In genomic region chr3:73502609-73503560, GRCh38 we compare ENCODE assay signal across 8 cellular contexts.
A peak's percentile ranks its signal among the peaks of the same experiment; 100 is the strongest.
DNase-seq lines count a peak whose midpoint lies in the region; ATAC-seq, FAIRE-seq and TF ChIP-seq lines count a peak whose summit lies in the region.

No MANE protein-coding gene starts in this region.

- no peak overlapping the region for H2AK5ac ChIP-seq in trophoblast cell (ENCODE audit: low read length)

- H2BK12ac ChIP-seq in trophoblast cell (ENCODE audit: low read length): no peak overlapping the region

- H3K4me1 Mint-ChIP-seq in activated naive CD4-positive, alpha-beta T cell treated with anti-CD3 and anti-CD28 coated beads, Interleukin-2, amount 10 ng/mL, durations not matched to agents 7 days and 5 days: no peaks in the 10 kb centered on the region
- H3K4me1 Mint-ChIP-seq in glutamatergic neuron (ENCODE audit: low read depth, unreplicated experiment): peaks cover 28% of the 10 kb centered on the region
- no peaks in the 10 kb centered on the region for H3K4me1 Mint-ChIP-seq in activated T-helper 17 cell treated with anti-CD3 and anti-CD28 coated beads, Interleukin-2, amount 50 U/mL, for 72 hours

- peaks cover 4% of the 10 kb centered on the region for H3K27me3 Mint-ChIP-seq in activated naive CD4-positive, alpha-beta T cell treated with anti-CD3 and anti-CD28 coated beads, Interleukin-2, amount 10 ng/mL, durations not matched to agents 7 days and 5 days
- no peaks in the 10 kb centered on the region for H3K27me3 Mint-ChIP-seq in glutamatergic neuron (ENCODE audit: unreplicated experiment)
- peaks cover 24% of the 10 kb centered on the region for H3K27me3 Mint-ChIP-seq in activated T-helper 17 cell treated with anti-CD3 and anti-CD28 coated beads, Interleukin-2, amount 50 U/mL, for 72 hours

- no peak overlapping the region for H3K27ac Mint-ChIP-seq in activated naive CD4-positive, alpha-beta T cell treated with anti-CD3 and anti-CD28 coated beads, Interleukin-2, amount 10 ng/mL, durations not matched to agents 7 days and 5 days
- peak overlapping the region; percentile 30 for H3K27ac Mint-ChIP-seq in glutamatergic neuron (ENCODE audit: unreplicated experiment)
- H3K27ac Mint-ChIP-seq in activated T-helper 17 cell treated with anti-CD3 and anti-CD28 coated beads, Interleukin-2, amount 50 U/mL, for 72 hours: no peak overlapping the region

- no peak overlapping the region for H2BK120ac ChIP-seq in trophoblast cell (ENCODE audit: insufficient read depth, low read length, poor library complexity)

- H3K4me1 ChIP-seq in Panc1 (ENCODE audit: control insufficient read depth, insufficient read depth, low read length) (no peaks in the 10 kb centered on the region), trophoblast cell (ENCODE audit: control insufficient read depth in 1 of 2, insufficient read depth in 2 of 2, low read length in 2 of 2) (no peaks in the 10 kb centered on the region)

- no peak overlapping the region for H3K18ac ChIP-seq in trophoblast cell (ENCODE audit: low read length)

- no peaks in the 10 kb centered on the region for H3K36me3 Mint-ChIP-seq in activated naive CD4-positive, alpha-beta T cell treated with anti-CD3 and anti-CD28 coated beads, Interleukin-2, amount 10 ng/mL, durations not matched to agents 7 days and 5 days
- peaks cover 3% of the 10 kb centered on the region for H3K36me3 Mint-ChIP-seq in glutamatergic neuron (ENCODE audit: unreplicated experiment)
- no peaks in the 10 kb centered on the region for H3K36me3 Mint-ChIP-seq in activated T-helper 17 cell treated with anti-CD3 and anti-CD28 coated beads, Interleukin-2, amount 50 U/mL, for 72 hours (ENCODE audit: low read depth)

- ATAC-seq in GM21526 (IDR thresholded peaks at IDR 0.05; ENCODE audit: low FRiP score, unreplicated experiment) (peak; percentile 74), Panc1 (peak; percentile 78)
- ATAC-seq in activated T-helper 17 cell treated with anti-CD3 and anti-CD28 coated beads, Interleukin-2, amount 50 U/mL, for 72 hours (replicated peaks): no peak

- peak; percentile 46 for FAIRE-seq in G401.6 (lab: Jason Lieb, UNC)

- H3K4me3 Mint-ChIP-seq in activated naive CD4-positive, alpha-beta T cell treated with anti-CD3 and anti-CD28 coated beads, Interleukin-2, amount 10 ng/mL, durations not matched to agents 7 days and 5 days: no peak overlapping the region
- H3K4me3 Mint-ChIP-seq in glutamatergic neuron (ENCODE audit: unreplicated experiment): no peak overlapping the region
- H3K4me3 Mint-ChIP-seq in activated T-helper 17 cell treated with anti-CD3 and anti-CD28 coated beads, Interleukin-2, amount 50 U/mL, for 72 hours: no peak overlapping the region

- no peak overlapping the region for H3K9ac ChIP-seq in trophoblast cell (ENCODE audit: low read length)

- in situ Hi-C loops in Panc1 (cut with HindIII; ENCODE audit: low pct_unique_long_range_greater_than_20kb, low sequenced_read_pairs): no loop called here

- H4K91ac ChIP-seq in trophoblast cell (ENCODE audit: low read depth, low read length): no peak overlapping the region

- H3K9me3 ChIP-seq in Panc1 (ENCODE audit: control insufficient read depth, insufficient read depth, low read depth, low read length) (no peaks in the 10 kb centered on the region), trophoblast cell (ENCODE audit: insufficient read depth, low read depth, low read length) (no peaks in the 10 kb centered on the region)

- peak; percentile 79 for TF ChIP-seq CTCF in Panc1 (IDR thresholded peaks at IDR 0.05)
- peak; percentile 80 for TF ChIP-seq CTCF in glutamatergic neuron (IDR thresholded peaks at IDR 0.05; ENCODE audit: partially characterized antibody, unreplicated experiment)

- BruUV-seq in Panc1 (replicated peaks; lab: Mats Ljungman, UMichigan): no TSS peak

- no peak overlapping the region for H3K23ac ChIP-seq in trophoblast cell (ENCODE audit: low read length)

- H3K36me3 ChIP-seq in Panc1 (ENCODE audit: control insufficient read depth, insufficient read depth, low read length) (no peaks in the 10 kb centered on the region), trophoblast cell (ENCODE audit: control insufficient read depth in 1 of 2, insufficient read depth in 2 of 2, low read length in 2 of 2) (no peaks in the 10 kb centered on the region)

- no peak overlapping the region for H3K4ac ChIP-seq in trophoblast cell (ENCODE audit: low read depth, low read length)

- H3K27me3 ChIP-seq in Panc1 (ENCODE audit: control insufficient read depth, insufficient read depth, low read length) (no peaks in the 10 kb centered on the region; the same call in 1 of the 2 replicates), trophoblast cell (ENCODE audit: insufficient read depth, low read length) (no peaks in the 10 kb centered on the region)

- no peak overlapping the region for H3K14ac ChIP-seq in trophoblast cell (ENCODE audit: low read length)

- no peaks in the 10 kb centered on the region for H3K79me1 ChIP-seq in trophoblast cell (ENCODE audit: low read length)

- no peak overlapping the region for H2BK5ac ChIP-seq in trophoblast cell (ENCODE audit: low read depth, low read length, poor library complexity)

- intact Hi-C loops in Panc1 (cut with micrococcal nuclease; ENCODE audit: unreplicated experiment): loop anchor here (1.0 to 2.0 kb wide), 2 partner anchors 48 to 402 kb away; no protein-coding TSS in a partner anchor

- POLR2A ChIA-PET in Panc1 (lab: Charles Lee): no interaction called here

- no peaks in the 10 kb centered on the region for H3K79me2 ChIP-seq in trophoblast cell (ENCODE audit: control insufficient read depth, insufficient read depth, low read length, poor library complexity)

- H3K4me3 ChIP-seq in Panc1 (ENCODE audit: low read depth in 2 of 2, low read length in 2 of 2): no peak overlapping the region
- no peak overlapping the region for H3K4me3 ChIP-seq in trophoblast cell (ENCODE audit: low read depth, low read length)

- no CpG with 5 or more reads among the region's 6 CpGs for WGBS in trophoblast cell (ENCODE audit: extremely low coverage, insufficient coverage, insufficient read length)

- no peak overlapping the region for H2AFZ ChIP-seq in trophoblast cell (ENCODE audit: insufficient read depth, low read length, poor library complexity)

- no peak overlapping the region for H4K12ac ChIP-seq in trophoblast cell (ENCODE audit: low read depth, low read length)

- CTCF ChIA-PET in Panc1 (lab: Charles Lee): no interaction called here
- CTCF ChIA-PET in activated naive CD4-positive, alpha-beta T cell treated with anti-CD3 and anti-CD28 coated beads, Interleukin-2, amount 10 ng/mL, durations not matched to agents 7 days and 5 days (lab: Charles Lee): interaction anchor here (0.6 to 3.0 kb wide), 12 partner anchors 9 to 606 kb away, joined by 3 to 14 read pairs (median 3); no protein-coding TSS in a partner anchor

- H3K4me2 ChIP-seq in trophoblast cell (ENCODE audit: low read length): no peak overlapping the region

- DNase-seq in HuH-7 (ENCODE audit: low spot score) (peak; percentile 23), Panc1 (ENCODE audit: low read depth, low spot score) (peak; percentile 22), glutamatergic neuron (peak; percentile 78), trophoblast cell (peak; percentile 59 to 83)
- DNase-seq in activated naive CD4-positive, alpha-beta T cell treated with anti-CD3 and anti-CD28 coated beads, Interleukin-2, amount 10 ng/mL, durations not matched to agents 7 days and 5 days: peak; percentile 68

- H3K27ac ChIP-seq in Panc1 (ENCODE audit: low read length) (no peak overlapping the region), trophoblast cell (ENCODE audit: low read depth, low read length) (no peak overlapping the region)

- no peaks in the 10 kb centered on the region for H3K9me3 Mint-ChIP-seq in activated naive CD4-positive, alpha-beta T cell treated with anti-CD3 and anti-CD28 coated beads, Interleukin-2, amount 10 ng/mL, durations not matched to agents 7 days and 5 days
- H3K9me3 Mint-ChIP-seq in glutamatergic neuron (ENCODE audit: unreplicated experiment): no peaks in the 10 kb centered on the region
- no peaks in the 10 kb centered on the region for H3K9me3 Mint-ChIP-seq in activated T-helper 17 cell treated with anti-CD3 and anti-CD28 coated beads, Interleukin-2, amount 50 U/mL, for 72 hours

- no peak overlapping the region for H4K8ac ChIP-seq in trophoblast cell (ENCODE audit: low read depth, low read length)

Comparison
In these comparisons a context has a peak if more than half of its experiments do, and no peak if none do; other contexts are left out.
1. DNase-seq: peak in every context shown above with its lines; median percentile 78 in glutamatergic neuron; 71 in trophoblast cell; 68 in activated naive CD4-positive, alpha-beta T cell treated with anti-CD3 and anti-CD28 coated beads, Interleukin-2, amount 10 ng/mL, durations not matched to agents 7 days and 5 days; 23 in HuH-7; 22 in Panc1.